In genomic region chr3:155307183-155307582, GRCh38 we compare ENCODE assay signal across 26 cellular contexts. TPM values are rescaled to one million over a fixed set of nuclear protein-coding genes. Genes with fewer than 3 reads are reported as not detected.
DNase-seq lines count a peak whose midpoint lies in the region; ATAC-seq, FAIRE-seq and TF ChIP-seq lines count a peak whose summit lies in the region.
"Had no signal": no experiment of that assay in that cellular context is flagged by ENCODE, and none has a peak within 500 bp of the region (broad histone marks: within the 10 kb centered on the region; RNA-seq: fewer than 3 reads in every experiment).

No MANE protein-coding gene starts in this region.

- H4K20me1 ChIP-seq in K562 (replicated peaks; ENCODE audit: control insufficient read depth, insufficient read depth, low read length): no peaks in the 10 kb centered on the region

- CTCF ChIA-PET in K562 (lab: Yijun Ruan, JAX; ENCODE audit: low intra/inter-chr PET ratio): no interaction called here

- DNase-seq in K562 (ENCODE audit: extremely low read depth in 1 of 4, low spot score in 3 of 4): no peak
- no peak for DNase-seq in frontal cortex (ENCODE audit: low spot score in 2 of 2)
- DNase-seq in small intestine: no peak
- no peak for DNase-seq in NCI-H748 treated with DMSO at 0.1 percent for 48 hours (lab: John Stamatoyannopoulos, UW)
- no peak for DNase-seq in vagina (ENCODE audit: extremely low spot score in 2 of 2)
- DNase-seq in Ammon's horn (ENCODE audit: low spot score): no peak
- DNase-seq: ACHN; AML-193; C1 segment of cervical spinal cord; Calu3; CD4-positive, alpha-beta memory T cell; COR-L47; DMS53; DMS79 treated with DMSO at 0.1 percent for 48 hours; GM23248; H7; HCEC 1CT had no signal

- FAIRE-seq in A204.1 (lab: Jason Lieb, UNC) (peak; percentile 81), K562 (lab: Jason Lieb, UNC) (no peak), frontal cortex (lab: Jason Lieb, UNC) (peak; percentile 55), small intestine (lab: Jason Lieb, UNC) (peak; percentile 93)
- FAIRE-seq: A549, GM12892, GM19239, H1 had no signal

- peaks cover 0 to 8% of the 10 kb centered on the region in 2 experiments; a peak in 1 of 5 replicates for H3K4me1 ChIP-seq in K562 (replicated peaks in 1 of 2; ENCODE audit: control insufficient read depth in 2 of 2, insufficient read depth in 2 of 2, low read length in 2 of 2)
- peaks cover 0 to 2% of the 10 kb centered on the region in 2 donors for H3K4me1 ChIP-seq in small intestine (ENCODE audit: control insufficient read depth in 2 of 2, insufficient read depth in 1 of 2, low read depth in 1 of 2, low read length in 1 of 2)
- no peaks in the 10 kb centered on the region for H3K4me1 ChIP-seq in vagina

- H3K27ac ChIP-seq in K562 (ENCODE audit: extremely low read depth, low read depth, low read length): no peak overlapping the region
- H3K27ac ChIP-seq in small intestine (ENCODE audit: low read depth in 1 of 2, low read length in 1 of 2): no peak overlapping the region
- no peak overlapping the region for H3K27ac ChIP-seq in vagina
- H3K27ac ChIP-seq: 22Rv1, A549, GM23248 had no signal

- H3K9ac ChIP-seq in K562 (ENCODE audit: insufficient read depth in 1 of 2, low read depth in 2 of 2, low read length in 2 of 2): no peak overlapping the region
- H3K9ac ChIP-seq: GM23248 had no signal

- H3K4me3 ChIP-seq in K562 (no peak overlapping the region), small intestine (ENCODE audit: low read depth in 1 of 2, low read length in 2 of 2) (no peak overlapping the region), vagina (no peak overlapping the region)
- H3K4me3 ChIP-seq: A549, GM23248 had no signal

- TF ChIP-seq RAD21 in K562 (CRISPR knock-in tag; conservative IDR thresholded peaks at IDR 0.05 in 1 of 2, IDR thresholded peaks at IDR 0.05 in 1 of 2): no peak

- TF ChIP-seq POLR2A in K562 (conservative IDR thresholded peaks at IDR 0.05) (no peak), vagina (IDR thresholded peaks at IDR 0.05) (no peak)

- no peak overlapping the region for H2AFZ ChIP-seq in K562 (ENCODE audit: low read depth, low read length)
- H2AFZ ChIP-seq: GM23248 had no signal

- no peaks in the 10 kb centered on the region for H3K9me1 ChIP-seq in K562 (ENCODE audit: control insufficient read depth, insufficient read depth, low read length)

- TF ChIP-seq EP300 in K562 (IDR thresholded peaks at IDR 0.05; ENCODE audit: low read length): no peak

- in situ Hi-C loops in K562 (cut with MboI): no loop called here

- no TSS peak for BruUV-seq in K562 (replicated peaks; lab: Mats Ljungman, UMichigan)

- H3K36me3 ChIP-seq in K562 (ENCODE audit: control insufficient read depth, insufficient read depth, low read length) (no peaks in the 10 kb centered on the region), small intestine (ENCODE audit: control insufficient read depth in 2 of 2, insufficient read depth in 2 of 2, low read length in 2 of 2) (no peaks in the 10 kb centered on the region), vagina (no peaks in the 10 kb centered on the region)

- POLR2A ChIA-PET in K562 (lab: Yijun Ruan, JAX): no interaction called here

- TF ChIP-seq CTCF in K562 (IDR thresholded peaks at IDR 0.05 in 2 of 3, conservative IDR thresholded peaks at IDR 0.05 in 1 of 3; ENCODE audit: insufficient read depth in 2 of 3, low read depth in 1 of 3, low read length in 3 of 3) (no peak), vagina (IDR thresholded peaks at IDR 0.05) (no peak)

- no peaks in the 10 kb centered on the region for H3K79me2 ChIP-seq in K562 (ENCODE audit: control insufficient read depth, insufficient read depth, low read length)

- H3K27me3 ChIP-seq in K562 (ENCODE audit: control insufficient read depth in 2 of 2, insufficient read depth in 2 of 2, low read length in 2 of 2) (no peaks in the 10 kb centered on the region), small intestine (ENCODE audit: control insufficient read depth in 2 of 2, insufficient read depth in 2 of 2, low read length in 2 of 2) (no peaks in the 10 kb centered on the region), vagina (no peaks in the 10 kb centered on the region)

- no peak for ATAC-seq in K562
- ATAC-seq: A549 had no signal

- intact Hi-C loops in K562 (cut with micrococcal nuclease): no loop called here
- intact Hi-C loops in vagina (cut with DNase I): no loop called here

- H3K4me2 ChIP-seq in K562 (ENCODE audit: insufficient read depth, low read length): no peak overlapping the region
- H3K4me2 ChIP-seq: A549 had no signal

- 86% methylated on average over 7 of the region's 7 CpGs for WGBS in K562 (ENCODE audit: insufficient coverage, low coverage, missing lambda C conversion rate)
- WGBS in small intestine, 3 donors: 88 to 95% (median 93%) methylated on average over 7 of the region's 7 CpGs

- H3K9me3 ChIP-seq in K562 (replicated peaks; ENCODE audit: control insufficient read depth, insufficient read depth, low read depth, low read length) (no peaks in the 10 kb centered on the region; the same call in 1 of the 2 replicates), small intestine (ENCODE audit: control insufficient read depth, low read depth) (no peaks in the 10 kb centered on the region), vagina (no peaks in the 10 kb centered on the region)
- H3K9me3 ChIP-seq: A549 had no signal

TF ChIP-seq in K562, 482 proteins besides CTCF, POLR2A, EP300 and RAD21 (continues in another document):
- TF ChIP-seq ZBTB43 (CRISPR knock-in tag; IDR thresholded peaks at IDR 0.05) (no peak), ZNF449 (CRISPR knock-in tag; IDR thresholded peaks at IDR 0.05) (peak; percentile 79), HOMEZ (CRISPR knock-in tag; IDR thresholded peaks at IDR 0.05) (0 out of 2 replicates have a peak, but pooled peaks have one; percentile 58)
- TF ChIP-seq, protein P1, sequence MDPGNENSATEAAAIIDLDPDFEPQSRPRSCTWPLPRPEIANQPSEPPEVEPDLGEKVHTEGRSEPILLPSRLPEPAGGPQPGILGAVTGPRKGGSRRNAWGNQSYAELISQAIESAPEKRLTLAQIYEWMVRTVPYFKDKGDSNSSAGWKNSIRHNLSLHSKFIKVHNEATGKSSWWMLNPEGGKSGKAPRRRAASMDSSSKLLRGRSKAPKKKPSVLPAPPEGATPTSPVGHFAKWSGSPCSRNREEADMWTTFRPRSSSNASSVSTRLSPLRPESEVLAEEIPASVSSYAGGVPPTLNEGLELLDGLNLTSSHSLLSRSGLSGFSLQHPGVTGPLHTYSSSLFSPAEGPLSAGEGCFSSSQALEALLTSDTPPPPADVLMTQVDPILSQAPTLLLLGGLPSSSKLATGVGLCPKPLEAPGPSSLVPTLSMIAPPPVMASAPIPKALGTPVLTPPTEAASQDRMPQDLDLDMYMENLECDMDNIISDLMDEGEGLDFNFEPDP (CRISPR knock-in tag; IDR thresholded peaks at IDR 0.05): no peak

RNA-seq across cellular contexts. Expression of gene STRIT1, which starts 13.7 kb away (rescaled TPM):
- not detected in 2 replicates for total RNA-seq in K562 (2011; cell fraction: chromatin; rRNA removed; ENCODE audit: low replicate concordance)
- total RNA-seq in K562 (2011; cell fraction: nucleolus; rRNA removed): not detected in 2 replicates
- not detected in 2 replicates for total RNA-seq in K562 (2011; cell fraction: nucleoplasm; rRNA removed)
- total RNA-seq in K562 (2014; rRNA removed) (not detected in 2 replicates), K562 (2014; rRNA removed; fragmentation: Illumina TruSeq; extraction: Trizol) (not detected in 2 replicates), K562 (2015; rRNA removed; fragmentation: Illumina TruSeq; extraction: Trizol) (not detected in 2 replicates), K562 (2021) (not detected in 2 replicates), frontal cortex (0.82 TPM), vagina (not detected)
- polyA plus RNA-seq in K562 (2011; rRNA removed) (not detected in 2 replicates), K562 (2014; fragmentation: Illumina TruSeq; extraction: Trizol) (not detected in 2 replicates), K562 (2014; fragmentation: Nextera tagmentation; extraction: Ambion mirVana) (not detected), K562 (2014; rRNA removed) (not detected in 2 replicates), small intestine (10 to 100 TPM in 1 of 3 donors, 1 to 10 TPM in 1, under 1 TPM in 1; 0.18 to 10.3 (median 2.2) TPM)
- not detected in 2 replicates for polyA plus RNA-seq in K562 (2011; cell fraction: cytosol; rRNA removed)
- not detected in 2 replicates for polyA plus RNA-seq in K562 (2011; cell fraction: nucleus; rRNA removed)
- polyA plus RNA-seq in K562 (2012): not detected in 2 replicates
- not detected in 2 replicates for polyA minus RNA-seq in K562 (2011; rRNA and poly(A)+ RNA removed)
- not detected in 2 replicates for polyA minus RNA-seq in K562 (2011; cell fraction: cytosol; rRNA and poly(A)+ RNA removed)
- not detected in 2 replicates for polyA minus RNA-seq in K562 (2011; cell fraction: nucleus; rRNA and poly(A)+ RNA removed)
- total RNA-seq: Calu3; CD4-positive, alpha-beta memory T cell; Daoy; G401; GM23248; H7 had no signal
- polyA plus RNA-seq: A549; BJ; CD4-positive, alpha-beta memory T cell; GM23248 had no signal
